In genomic region chr6:89999154-89999553, GRCh38 we compare ENCODE assay signal across 1 cellular context.
A peak's percentile ranks its signal among the peaks of the same experiment; 100 is the strongest.
TF ChIP-seq lines count a peak whose summit lies in the region.

No MANE protein-coding gene starts in this region.

TF ChIP-seq in HEK293, 187 proteins besides CTCF, POLR2A, EP300 and RAD21 (continued from another document and continues in another):
- TF ChIP-seq TSHZ1 (tag by site-specific recombination; IDR thresholded peaks at IDR 0.05; ENCODE audit: borderline replicate concordance) (peak; percentile 84; the same call in 1 of the 2 replicates), TRIM28 (IDR thresholded peaks at IDR 0.05; ENCODE audit: borderline replicate concordance, low read length) (peak; percentile 52; the same call in 1 of the 2 replicates), SCRT2 (tag by site-specific recombination; IDR thresholded peaks at IDR 0.05) (no peak), KLF17 (tag by site-specific recombination; IDR thresholded peaks at IDR 0.05) (peak; percentile 85), ZNF596 (tag by site-specific recombination; IDR thresholded peaks at IDR 0.05) (no peak), ZNF626 (tag by site-specific recombination; IDR thresholded peaks at IDR 0.05) (no peak), GLIS2 (tag by site-specific recombination; IDR thresholded peaks at IDR 0.05) (no peak), KLF10 (tag by site-specific recombination; IDR thresholded peaks at IDR 0.05) (peak; percentile 87), ZNF560 (tag by site-specific recombination; IDR thresholded peaks at IDR 0.05; ENCODE audit: borderline replicate concordance) (no peak), PRDM1 (tag by site-specific recombination; IDR thresholded peaks at IDR 0.05) (peak; percentile 78; the same call in 1 of the 2 replicates), SETDB1 (IDR thresholded peaks at IDR 0.05; ENCODE audit: insufficient read length, low read length) (no peak), ZNF211 (tag by site-specific recombination; IDR thresholded peaks at IDR 0.05; ENCODE audit: low read depth) (no peak), ZNF146 (tag by site-specific recombination; IDR thresholded peaks at IDR 0.05) (no peak), ZEB2 (tag by site-specific recombination; IDR thresholded peaks at IDR 0.05) (peak; percentile 95), KLF8 (tag by site-specific recombination; IDR thresholded peaks at IDR 0.05) (peak; percentile 90), ZNF184 (tag by site-specific recombination; IDR thresholded peaks at IDR 0.05) (peak; percentile 92), HIC1 (tag by site-specific recombination; IDR thresholded peaks at IDR 0.05) (peak; percentile 50; the same call in 1 of the 2 replicates), ZNF157 (tag by site-specific recombination; IDR thresholded peaks at IDR 0.05) (no peak), ZFHX2 (tag by site-specific recombination; conservative IDR thresholded peaks at IDR 0.05) (no peak), ZNF501 (tag by site-specific recombination; IDR thresholded peaks at IDR 0.05) (no peak), ZNF24 (tag by site-specific recombination; IDR thresholded peaks at IDR 0.05) (peak; percentile 78; the same call in 1 of the 2 replicates), WT1 (tag by site-specific recombination; IDR thresholded peaks at IDR 0.05) (peak; percentile 77), ZNF114 (tag by site-specific recombination; IDR thresholded peaks at IDR 0.05) (no peak), REPIN1 (tag by site-specific recombination; IDR thresholded peaks at IDR 0.05; ENCODE audit: low read depth) (no peak), KLF9 (tag by site-specific recombination; IDR thresholded peaks at IDR 0.05; ENCODE audit: low read depth) (peak; percentile 72), ZNF654 (tag by site-specific recombination; IDR thresholded peaks at IDR 0.05; ENCODE audit: low read depth) (no peak), YY1 (tag by site-specific recombination; IDR thresholded peaks at IDR 0.05) (no peak), ZNF600 (tag by site-specific recombination; IDR thresholded peaks at IDR 0.05) (peak; percentile 51; the same call in 1 of the 2 replicates), ZNF624 (tag by site-specific recombination; IDR thresholded peaks at IDR 0.05) (no peak), HOXA7 (CRISPR knock-in tag; IDR thresholded peaks at IDR 0.05; ENCODE audit: borderline replicate concordance) (no peak), ZNF548 (tag by site-specific recombination; IDR thresholded peaks at IDR 0.05) (no peak), PRDM10 (tag by site-specific recombination; IDR thresholded peaks at IDR 0.05) (peak; percentile 85), ZNF302 (tag by site-specific recombination; IDR thresholded peaks at IDR 0.05; ENCODE audit: low read depth) (no peak), HOXD13 (CRISPR knock-in tag; IDR thresholded peaks at IDR 0.05; ENCODE audit: borderline replicate concordance) (peak; percentile 44; the same call in 1 of the 2 replicates), ZNF133 (tag by site-specific recombination; IDR thresholded peaks at IDR 0.05) (no peak), KLF16 (tag by site-specific recombination; IDR thresholded peaks at IDR 0.05) (peak; percentile 27; the same call in 1 of the 2 replicates), ZIC2 (tag by site-specific recombination; IDR thresholded peaks at IDR 0.05) (no peak), ZSCAN18 (tag by site-specific recombination; IDR thresholded peaks at IDR 0.05) (no peak), ZNF350 (tag by site-specific recombination; IDR thresholded peaks at IDR 0.05) (no peak), ZNF426 (tag by site-specific recombination; IDR thresholded peaks at IDR 0.05) (no peak), SP7 (tag by site-specific recombination; IDR thresholded peaks at IDR 0.05) (peak; percentile 96), ZNF155 (tag by site-specific recombination; IDR thresholded peaks at IDR 0.05) (no peak), ZNF280C (tag by site-specific recombination; IDR thresholded peaks at IDR 0.05) (no peak), ZNF16 (tag by site-specific recombination; IDR thresholded peaks at IDR 0.05; ENCODE audit: low read depth) (no peak), ZNF837 (tag by site-specific recombination; IDR thresholded peaks at IDR 0.05) (no peak), ZNF10 (tag by site-specific recombination; IDR thresholded peaks at IDR 0.05) (no peak)
- TF ChIP-seq, protein P1, sequence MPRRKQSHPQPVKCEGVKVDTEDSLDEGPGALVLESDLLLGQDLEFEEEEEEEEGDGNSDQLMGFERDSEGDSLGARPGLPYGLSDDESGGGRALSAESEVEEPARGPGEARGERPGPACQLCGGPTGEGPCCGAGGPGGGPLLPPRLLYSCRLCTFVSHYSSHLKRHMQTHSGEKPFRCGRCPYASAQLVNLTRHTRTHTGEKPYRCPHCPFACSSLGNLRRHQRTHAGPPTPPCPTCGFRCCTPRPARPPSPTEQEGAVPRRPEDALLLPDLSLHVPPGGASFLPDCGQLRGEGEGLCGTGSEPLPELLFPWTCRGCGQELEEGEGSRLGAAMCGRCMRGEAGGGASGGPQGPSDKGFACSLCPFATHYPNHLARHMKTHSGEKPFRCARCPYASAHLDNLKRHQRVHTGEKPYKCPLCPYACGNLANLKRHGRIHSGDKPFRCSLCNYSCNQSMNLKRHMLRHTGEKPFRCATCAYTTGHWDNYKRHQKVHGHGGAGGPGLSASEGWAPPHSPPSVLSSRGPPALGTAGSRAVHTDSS (tag by site-specific recombination; IDR thresholded peaks at IDR 0.05): peak; percentile 25; the same call in 1 of the 2 replicates
- TF ChIP-seq, protein P2, sequence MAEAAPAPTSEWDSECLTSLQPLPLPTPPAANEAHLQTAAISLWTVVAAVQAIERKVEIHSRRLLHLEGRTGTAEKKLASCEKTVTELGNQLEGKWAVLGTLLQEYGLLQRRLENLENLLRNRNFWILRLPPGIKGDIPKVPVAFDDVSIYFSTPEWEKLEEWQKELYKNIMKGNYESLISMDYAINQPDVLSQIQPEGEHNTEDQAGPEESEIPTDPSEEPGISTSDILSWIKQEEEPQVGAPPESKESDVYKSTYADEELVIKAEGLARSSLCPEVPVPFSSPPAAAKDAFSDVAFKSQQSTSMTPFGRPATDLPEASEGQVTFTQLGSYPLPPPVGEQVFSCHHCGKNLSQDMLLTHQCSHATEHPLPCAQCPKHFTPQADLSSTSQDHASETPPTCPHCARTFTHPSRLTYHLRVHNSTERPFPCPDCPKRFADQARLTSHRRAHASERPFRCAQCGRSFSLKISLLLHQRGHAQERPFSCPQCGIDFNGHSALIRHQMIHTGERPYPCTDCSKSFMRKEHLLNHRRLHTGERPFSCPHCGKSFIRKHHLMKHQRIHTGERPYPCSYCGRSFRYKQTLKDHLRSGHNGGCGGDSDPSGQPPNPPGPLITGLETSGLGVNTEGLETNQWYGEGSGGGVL (tag by site-specific recombination; IDR thresholded peaks at IDR 0.05): no peak
